In genomic region chr19:38852231-38853044, GRCh38 we compare ENCODE assay signal across 8 cellular contexts. TPM values are rescaled to one million over a fixed set of nuclear protein-coding genes. Genes with fewer than 3 reads are reported as not detected.
DNase-seq lines count a peak whose midpoint lies in the region; ATAC-seq and TF ChIP-seq lines count a peak whose summit lies in the region.

No MANE protein-coding gene starts in this region.

- H3K4me3 ChIP-seq in foreskin fibroblast (ENCODE audit: low read depth in 1 of 2, low read length in 2 of 2) (peak overlapping the region; percentile 86 to 94), neural progenitor cell (peak overlapping the region; percentile 98), upper lobe of left lung (peak overlapping the region; percentile 73 to 86 (median 80))

- H3K36me3 Mint-ChIP-seq in neural progenitor cell, result peaks cover 14% of the 10 kb centered on the region

- peak; percentile 73 for DNase-seq in NK-92 treated with Interleukin-12 subunit alpha and Interleukin-12 subunit beta, amount 100 ng/mL, for 24 hours (lab: John Stamatoyannopoulos, UW)
- DNase-seq in NK-92 (lab: John Stamatoyannopoulos, UW; ENCODE audit: unreplicated experiment) (no peak), RPMI7951 (ENCODE audit: low read depth) (peak; percentile 81), activated gamma-delta T cell treated with Interleukin-2 at 50 U/mL for 16 hours (peak; percentile 62), foreskin fibroblast (peak; percentile 74 to 84), neural progenitor cell (ENCODE audit: low spot score) (peak; percentile 60), upper lobe of left lung (peak; percentile 64 to 76), NCI-H446 treated with DMSO at 0.1 percent for 48 hours (lab: John Stamatoyannopoulos, UW) (no peak)

- no peak for ATAC-seq in upper lobe of left lung (ENCODE audit: low FRiP score in 2 of 2)

- peaks cover 41% of the 10 kb centered on the region for H3F3A ChIP-seq in neural progenitor cell (ENCODE audit: low read depth)

- peaks cover under 1% of the 10 kb centered on the region for H3K36me3 ChIP-seq in neural progenitor cell
- peaks cover 0 to 8% (median under 1%) of the 10 kb centered on the region in 4 donors for H3K36me3 ChIP-seq in upper lobe of left lung

- 0 to 2% methylated on average over 29 to 37 of the region's 52 CpGs for WGBS in upper lobe of left lung, 2 donors

- H3K4me1 Mint-ChIP-seq in neural progenitor cell, result peaks cover 38% of the 10 kb centered on the region

- H3K27ac ChIP-seq in neural progenitor cell (peak overlapping the region; percentile 95), upper lobe of left lung (peak overlapping the region; percentile 97 to 100 (median 98))

- no peaks in the 10 kb centered on the region for H3K9me3 ChIP-seq in neural progenitor cell (ENCODE audit: low read depth)
- no peaks in the 10 kb centered on the region for H3K9me3 ChIP-seq in upper lobe of left lung

- TF ChIP-seq EP300 in upper lobe of left lung (IDR thresholded peaks at IDR 0.05), result no peak

- H3K27me3 ChIP-seq in neural progenitor cell (no peaks in the 10 kb centered on the region), upper lobe of left lung (no peaks in the 10 kb centered on the region)

- peaks cover 6% of the 10 kb centered on the region for H3K9me3 Mint-ChIP-seq in neural progenitor cell

- H4K20me1 ChIP-seq in neural progenitor cell (ENCODE audit: low read depth), result peaks cover 17% of the 10 kb centered on the region

- H3K4me2 ChIP-seq in neural progenitor cell, result peak overlapping the region; percentile 94

- H3K27ac Mint-ChIP-seq in neural progenitor cell, result peak overlapping the region; percentile 87

- TF ChIP-seq CTCF in foreskin fibroblast (IDR thresholded peaks at IDR 0.05; ENCODE audit: low read depth, low read length) (no peak), neural progenitor cell (IDR thresholded peaks at IDR 0.05) (no peak), upper lobe of left lung (IDR thresholded peaks at IDR 0.05) (no peak)

- H3K4me1 ChIP-seq in neural progenitor cell, result peaks cover 20% of the 10 kb centered on the region
- peaks cover 27 to 37% (median 30%) of the 10 kb centered on the region in 4 donors for H3K4me1 ChIP-seq in upper lobe of left lung

- peak overlapping the region; percentile 30 for H2AFZ ChIP-seq in neural progenitor cell (replicated peaks)

- peak overlapping the region; percentile 95 for H3K4me3 Mint-ChIP-seq in neural progenitor cell

- peaks cover 12% of the 10 kb centered on the region for H3K27me3 Mint-ChIP-seq in neural progenitor cell (ENCODE audit: insufficient read depth, low read depth)

- H3K9ac ChIP-seq in neural progenitor cell, result peak overlapping the region; percentile 85

- TF ChIP-seq POLR2A in upper lobe of left lung (IDR thresholded peaks at IDR 0.05), result peak in 1 of 4 donors; percentile 64

- peaks cover 19% of the 10 kb centered on the region for H3K79me2 ChIP-seq in neural progenitor cell (ENCODE audit: low read depth)

RNA-seq across cellular contexts. Expression of gene HNRNPL, which starts 2.7 kb away (rescaled TPM):
- total RNA-seq in RPMI7951 (2014; rRNA removed; shearing (Covaris generic)), result 229 and 286 TPM in 2 replicates
- total RNA-seq in neural progenitor cell (ENCODE audit: low replicate concordance), result 436 and 583 TPM in 2 replicates
- 100 to 1,000 TPM; 156 to 274 (median 178) TPM for total RNA-seq in upper lobe of left lung

RNA-seq across cellular contexts. Expression of gene ECH1, which starts 20.8 kb away (rescaled TPM):
- total RNA-seq in RPMI7951 (2014; rRNA removed; shearing (Covaris generic)), result 34.5 and 40.8 TPM in 2 replicates
- 52.2 and 92.9 TPM in 2 replicates for total RNA-seq in neural progenitor cell (ENCODE audit: low replicate concordance)
- 100 to 1,000 TPM; 104 to 225 (median 189) TPM for total RNA-seq in upper lobe of left lung

RNA-seq across cellular contexts. Expression of gene RINL, which starts 25.6 kb away (rescaled TPM):
- 4.6 and 5.1 TPM in 2 replicates for total RNA-seq in RPMI7951 (2014; rRNA removed; shearing (Covaris generic))
- 4.7 and 5.4 TPM in 2 replicates for total RNA-seq in neural progenitor cell (ENCODE audit: low replicate concordance)
- 10 to 100 TPM in 5 of 6 donors, 1 to 10 TPM in 1; 8.7 to 23.1 (median 13.2) TPM for total RNA-seq in upper lobe of left lung

RNA-seq across cellular contexts. Expression of gene LGALS4, which starts 39.7 kb away (rescaled TPM):
- total RNA-seq in RPMI7951 (2014; rRNA removed; shearing (Covaris generic)), result not detected in 2 replicates
- 0.31 TPM in 1 of 2 replicates, not detected in the other for total RNA-seq in neural progenitor cell (ENCODE audit: low replicate concordance)
- total RNA-seq in upper lobe of left lung, result 10 to 100 TPM in 1 of 6 donors, 1 to 10 TPM in 5; 3.1 to 12.3 (median 5.0) TPM

RNA-seq across cellular contexts. Expression of gene SIRT2, which starts 47.0 kb away (rescaled TPM):
- 102 and 104 TPM in 2 replicates for total RNA-seq in RPMI7951 (2014; rRNA removed; shearing (Covaris generic))
- total RNA-seq in neural progenitor cell (ENCODE audit: low replicate concordance) (10.9 and 15.2 TPM in 2 replicates), upper lobe of left lung (10 to 100 TPM; 45.2 to 93.2 (median 59.1) TPM)

Comparison
In these comparisons a context has a peak if more than half of its experiments do, and no peak if none do; other contexts are left out.
1. DNase-seq: peak in NK-92 treated with Interleukin-12 subunit alpha and Interleukin-12 subunit beta, amount 100 ng/mL, for 24 hours (single experiment), RPMI7951 (single experiment), activated gamma-delta T cell treated with Interleukin-2 at 50 U/mL for 16 hours (single experiment), foreskin fibroblast (2 of 2), neural progenitor cell (single experiment) and upper lobe of left lung (2 of 2); none in NK-92 (single experiment) and NCI-H446 treated with DMSO at 0.1 percent for 48 hours (single experiment).
2. Peak in every context shown above with its lines, with median percentiles within 50 percentile points of each other: H3K4me3 ChIP-seq.